Comparison of ENCODE assay signal across 24 cellular contexts in genomic region chr2:119248751-119249150, GRCh38. TPM values are rescaled to one million over a fixed set of nuclear protein-coding genes. Genes with fewer than 3 reads are reported as not detected.
DNase-seq lines count a peak whose midpoint lies in the region; ATAC-seq and TF ChIP-seq lines count a peak whose summit lies in the region.
"Had no signal": no experiment of that assay in that cellular context is flagged by ENCODE, and none has a peak within 500 bp of the region (broad histone marks: within the 10 kb centered on the region; RNA-seq: fewer than 3 reads in every experiment).

No MANE protein-coding gene starts in this region.

- no peaks in the 10 kb centered on the region for H3K79me1 ChIP-seq in H9 (ENCODE audit: insufficient read depth, low read depth, low read length, poor library complexity, severe bottlenecking)
- H3K79me1 ChIP-seq in trophoblast cell (ENCODE audit: low read length) = no peaks in the 10 kb centered on the region

- no peak overlapping the region for H3K4me3 ChIP-seq in trophoblast cell (ENCODE audit: low read depth, low read length)
- H3K4me3 ChIP-seq: A549 had no signal

- H3K9me3 ChIP-seq in H9 (ENCODE audit: control insufficient read depth, low read depth, low read length) (no peaks in the 10 kb centered on the region), T-helper 17 cell (ENCODE audit: control insufficient read depth, low read length, poor library complexity, severe bottlenecking) (no peaks in the 10 kb centered on the region), trophoblast cell (ENCODE audit: insufficient read depth, low read depth, low read length) (no peaks in the 10 kb centered on the region)

- H3K23ac ChIP-seq in H9 (ENCODE audit: insufficient read length, low read depth, low read length) (no peak overlapping the region), trophoblast cell (ENCODE audit: low read length) (no peak overlapping the region)

- no peaks in the 10 kb centered on the region; a peak in 1 of 5 replicates for H3K9me3 Mint-ChIP-seq in H9
- H3K9me3 Mint-ChIP-seq: HFFc6 had no signal

- H3K36me3 Mint-ChIP-seq in H9 (ENCODE audit: insufficient read depth in 1 of 3, low read depth in 3 of 3) = peaks cover 23 to 52% (median 41%) of the 10 kb centered on the region in 3 experiments
- no peaks in the 10 kb centered on the region for H3K36me3 Mint-ChIP-seq in T-helper 17 cell (ENCODE audit: low read depth)

- no peak overlapping the region for H4K12ac ChIP-seq in trophoblast cell (ENCODE audit: low read depth, low read length)

- H3K4ac ChIP-seq in H9 (ENCODE audit: low read depth, low read length) (no peak overlapping the region), trophoblast cell (ENCODE audit: low read depth, low read length) (no peak overlapping the region)

- no peak overlapping the region for H2BK15ac ChIP-seq in H9 (ENCODE audit: low read depth, low read length)

- H3K18ac ChIP-seq in H9 (ENCODE audit: insufficient read length, low read depth, low read length) = no peak overlapping the region
- no peak overlapping the region for H3K18ac ChIP-seq in trophoblast cell (ENCODE audit: low read length)

- no peak overlapping the region for H3T11ph ChIP-seq in H9 (ENCODE audit: low read length)

- H2BK12ac ChIP-seq in H9 (ENCODE audit: insufficient read length, low read depth, low read length) (no peak overlapping the region), trophoblast cell (ENCODE audit: low read length) (no peak overlapping the region)

- no peaks in the 10 kb centered on the region for H3K36me3 ChIP-seq in trophoblast cell (ENCODE audit: control insufficient read depth in 1 of 2, insufficient read depth in 2 of 2, low read length in 2 of 2)

- H3K4me2 ChIP-seq in H9 (ENCODE audit: insufficient read depth, insufficient read length, low read length) = no peak overlapping the region
- no peak overlapping the region for H3K4me2 ChIP-seq in trophoblast cell (ENCODE audit: low read length)
- H3K4me2 ChIP-seq: A549, KMS-11 had no signal

- TF ChIP-seq CTCF in H9 (conservative IDR thresholded peaks at IDR 0.05) = no peak

- H4K91ac ChIP-seq in H9 (ENCODE audit: insufficient read length, low read depth, low read length) = no peak overlapping the region
- no peak overlapping the region for H4K91ac ChIP-seq in trophoblast cell (ENCODE audit: low read depth, low read length)

- H3K9ac ChIP-seq in H9 (ENCODE audit: extremely low read depth, insufficient read length, low read length) (no peak overlapping the region), trophoblast cell (ENCODE audit: low read length) (peak overlapping the region; percentile 24)
- H3K9ac ChIP-seq: KMS-11 had no signal

- H3K27me3 ChIP-seq in H9 (ENCODE audit: insufficient read depth, low read length) (no peaks in the 10 kb centered on the region; the same call in 1 of the 2 replicates), trophoblast cell (ENCODE audit: insufficient read depth, low read length) (no peaks in the 10 kb centered on the region)

- no CpG with 5 or more reads among the region's 5 CpGs for WGBS in H9 (ENCODE audit: extremely low coverage, insufficient read length, low lambda C conversion rate)
- WGBS in trophoblast cell (ENCODE audit: extremely low coverage, insufficient coverage, insufficient read length) = no CpG with 5 or more reads among the region's 5 CpGs

- H3K56ac ChIP-seq in H9 (ENCODE audit: insufficient read length, low read depth, low read length) = no peak overlapping the region

- H4K20me1 ChIP-seq in H9 (ENCODE audit: control insufficient read depth, insufficient read depth, insufficient read length) = no peaks in the 10 kb centered on the region

- H3K4me3 Mint-ChIP-seq in H9 = no peak overlapping the region
- no peak overlapping the region for H3K4me3 Mint-ChIP-seq in T-helper 17 cell
- H3K4me3 Mint-ChIP-seq: B cell, CD14-positive monocyte had no signal

- no peak overlapping the region for H2BK120ac ChIP-seq in H9 (ENCODE audit: low read depth, low read length, poor library complexity, severe bottlenecking)
- H2BK120ac ChIP-seq in trophoblast cell (ENCODE audit: insufficient read depth, low read length, poor library complexity) = no peak overlapping the region

- H3K27me3 Mint-ChIP-seq in H9 (ENCODE audit: low read depth) (no peaks in the 10 kb centered on the region), T-helper 17 cell (peaks cover 30% of the 10 kb centered on the region)
- H3K27me3 Mint-ChIP-seq: B cell had no signal

- H2BK5ac ChIP-seq in H9 (ENCODE audit: insufficient read length, low read length) = no peak overlapping the region
- no peak overlapping the region for H2BK5ac ChIP-seq in trophoblast cell (ENCODE audit: low read depth, low read length, poor library complexity)

- no peak overlapping the region for H2AK5ac ChIP-seq in H9 (ENCODE audit: insufficient read length, low read length)
- H2AK5ac ChIP-seq in trophoblast cell (ENCODE audit: low read length) = no peak overlapping the region

- H3K4me1 Mint-ChIP-seq in H9 (peaks cover 20 to 31% of the 10 kb centered on the region in 2 experiments), T-helper 17 cell (no peaks in the 10 kb centered on the region)
- H3K4me1 Mint-ChIP-seq: B cell, CD14-positive monocyte had no signal

- no peak overlapping the region for H2AFZ ChIP-seq in H9 (ENCODE audit: low read length)
- no peak overlapping the region for H2AFZ ChIP-seq in trophoblast cell (ENCODE audit: insufficient read depth, low read length, poor library complexity)

- no peaks in the 10 kb centered on the region for H3K4me1 ChIP-seq in H9 (ENCODE audit: insufficient read depth, low read length)
- no peaks in the 10 kb centered on the region for H3K4me1 ChIP-seq in trophoblast cell (ENCODE audit: control insufficient read depth in 1 of 2, insufficient read depth in 2 of 2, low read length in 2 of 2)

- ATAC-seq in T-helper 17 cell (no peak), HG02884 (IDR thresholded peaks at IDR 0.05; ENCODE audit: unreplicated experiment) (no peak)
- ATAC-seq: A549, Panc1 had no signal

- H3K79me2 ChIP-seq in H9 (ENCODE audit: insufficient read depth, low read length) = no peaks in the 10 kb centered on the region
- H3K79me2 ChIP-seq in trophoblast cell (ENCODE audit: control insufficient read depth, insufficient read depth, low read length, poor library complexity) = no peaks in the 10 kb centered on the region

- no peak overlapping the region for H2BK20ac ChIP-seq in H9 (ENCODE audit: low read depth, low read length, poor library complexity, severe bottlenecking)

- DNase-seq in H9 (peak; percentile 12), T-helper 17 cell (no peak), islet precursor cell (peak; percentile 42), trophoblast cell (no peak), NCI-H1048 (lab: John Stamatoyannopoulos, UW) (no peak)
- DNase-seq in activated CD4-positive, alpha-beta T cell treated with anti-CD3 and anti-CD28 coated beads, Interleukin-2, amount 50 U/mL, for 4 hours = no peak
- DNase-seq in stimulated activated CD8-positive, alpha-beta memory T cell treated with anti-CD3 and anti-CD28 coated beads, Interleukin-4, amount 100 ng/mL, for 48 hours = no peak
- DNase-seq: DMS53; GDM1; NCI-H1105 treated with DMSO at 0.1 percent for 48 hours; NCI-H1694; NCI-H2081; NCI-H2171; NCI-H345; NCI-H524; NCI-H774; NK-92 treated with Interleukin-12 subunit alpha and Interleukin-12 subunit beta, amount 100 ng/mL, for 24 hours had no signal

- H3K14ac ChIP-seq in H9 (ENCODE audit: insufficient read depth, low read length) (no peak overlapping the region), trophoblast cell (ENCODE audit: low read length) (no peak overlapping the region)

- H3K27ac Mint-ChIP-seq in H9 (peak overlapping the region in 1 of 3 experiments; percentile 58; a peak in 3 of 7 replicates), T-helper 17 cell (peak overlapping the region; percentile 17)
- H3K27ac Mint-ChIP-seq: B cell, HFFc6 had no signal

- H4K5ac ChIP-seq in H9 (ENCODE audit: insufficient read length, low read depth, low read length) = no peak overlapping the region

- H3K27ac ChIP-seq in H9 (ENCODE audit: insufficient read length, low read depth, low read length) (no peak overlapping the region), trophoblast cell (ENCODE audit: low read depth, low read length) (no peak overlapping the region)
- H3K27ac ChIP-seq: KMS-11 had no signal

- H4K8ac ChIP-seq in H9 (replicated peaks; ENCODE audit: insufficient read length, low read depth, low read length) (no peak overlapping the region), trophoblast cell (ENCODE audit: low read depth, low read length) (no peak overlapping the region)

- no peaks in the 10 kb centered on the region for H3K23me2 ChIP-seq in H9 (ENCODE audit: insufficient read length, low read depth, low read length, poor library complexity, severe bottlenecking)

RNA-seq across cellular contexts. Expression of gene STEAP3, which starts 25.1 kb away (rescaled TPM):
- total RNA-seq in H9 (2021) = 15.4 and 15.9 TPM in 2 replicates
- under 1 TPM; 0.10 to 0.13 TPM for total RNA-seq in T-helper 17 cell
- polyA plus RNA-seq in trophoblast cell (2013) = 2.0 and 2.2 TPM in 2 replicates

Comparison
In these comparisons a context has a peak if more than half of its experiments do, and no peak if none do; other contexts are left out.
1. DNase-seq: peak in H9 (single experiment) and islet precursor cell (single experiment); none in T-helper 17 cell (0 of 3), trophoblast cell (0 of 2), activated CD4-positive, alpha-beta T cell treated with anti-CD3 and anti-CD28 coated beads, Interleukin-2, amount 50 U/mL, for 4 hours (0 of 2), stimulated activated CD8-positive, alpha-beta memory T cell treated with anti-CD3 and anti-CD28 coated beads, Interleukin-4, amount 100 ng/mL, for 48 hours (single experiment) and NCI-H1048 (single experiment).
2. RNA of gene STEAP3, which starts 25.1 kb away (total RNA-seq): 15.4 to 15.9 TPM in H9; 0.10 to 0.13 TPM in T-helper 17 cell; every median in the first group is over 10 times any median in the second.